In the genomic region with DNA sequence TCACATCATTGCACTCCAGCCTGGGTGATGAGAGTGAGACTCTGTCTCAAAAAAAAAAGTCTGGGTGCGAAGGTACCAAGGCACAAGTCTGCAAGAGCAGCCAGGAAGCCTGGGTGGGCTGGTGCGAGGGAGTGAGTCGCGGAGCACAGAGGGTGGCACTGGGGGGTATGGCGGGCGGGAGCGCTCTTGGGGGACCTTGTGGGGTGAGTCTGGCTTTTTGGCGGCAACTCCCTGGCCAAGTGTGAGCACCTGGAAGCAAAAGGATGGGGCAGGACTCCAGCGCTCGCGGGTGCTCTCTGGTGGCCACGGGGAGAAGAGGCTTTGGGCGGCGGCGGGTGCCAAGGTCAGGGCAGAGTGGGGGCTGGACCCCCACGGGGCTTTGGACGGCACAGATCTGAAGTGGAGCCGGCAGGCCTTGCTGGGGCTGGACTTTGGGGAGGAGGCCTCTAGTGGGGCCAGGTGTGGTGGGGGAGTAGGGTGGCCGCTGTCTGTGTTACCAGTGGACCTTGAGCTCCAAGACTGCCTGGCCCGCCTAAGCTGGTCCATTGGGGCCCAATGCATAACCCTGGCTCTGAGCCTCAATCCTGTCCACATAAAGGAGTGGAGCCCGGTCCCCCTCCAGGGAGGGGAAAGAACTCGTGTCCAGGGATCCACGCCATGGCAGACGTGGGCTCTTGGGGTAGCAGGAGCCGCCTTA, we compare ENCODE assay signal across 8 cellular contexts. TPM values are rescaled to one million over a fixed set of nuclear protein-coding genes. Genes with fewer than 3 reads are reported as not detected.
DNase-seq lines count a peak whose midpoint lies in the region; ATAC-seq and TF ChIP-seq lines count a peak whose summit lies in the region.

No MANE protein-coding gene starts in this region.

- WGBS in mesendoderm (ENCODE audit: extremely low coverage, insufficient coverage, low lambda C conversion rate), result no CpG with 5 or more reads among the region's 25 CpGs

- H3K27ac Mint-ChIP-seq in activated B cell treated with CpG ODN at 0.5 μM for 24 hours (peak overlapping the region; percentile 82), type B pancreatic cell (peak overlapping the region; percentile 36)
- H3K27ac Mint-ChIP-seq in central memory CD8-positive, alpha-beta T cell (ENCODE audit: low read depth), result peak overlapping the region; percentile 99

- H3K79me1 ChIP-seq in mesendoderm (ENCODE audit: low read length), result peaks cover 5% of the 10 kb centered on the region

- no peak overlapping the region for H3K4me3 ChIP-seq in mesendoderm (ENCODE audit: low read length)

- no peak overlapping the region for H2AK5ac ChIP-seq in mesendoderm (ENCODE audit: low read length)

- H3K36me3 Mint-ChIP-seq in activated B cell treated with CpG ODN at 0.5 μM for 24 hours (ENCODE audit: low read depth) (peaks cover 67% of the 10 kb centered on the region), type B pancreatic cell (no peaks in the 10 kb centered on the region)
- peaks cover 79% of the 10 kb centered on the region for H3K36me3 Mint-ChIP-seq in central memory CD8-positive, alpha-beta T cell (ENCODE audit: insufficient read depth)

- no peak overlapping the region for H4K5ac ChIP-seq in mesendoderm (ENCODE audit: low read length)

- H3K4me2 ChIP-seq in mesendoderm (ENCODE audit: low read length), result no peak overlapping the region

- DNase-seq in Daoy (ENCODE audit: low read depth) (peak; percentile 82), activated B cell treated with CpG ODN at 0.5 μM for 24 hours (peak; percentile 66), mesendoderm (peak; percentile 78), type B pancreatic cell (ENCODE audit: extremely low spot score, unreplicated experiment) (no peak)
- DNase-seq in central memory CD8-positive, alpha-beta T cell (ENCODE audit: low spot score in 2 of 2), result peak; percentile 62 to 70

- no peak for TF ChIP-seq CTCF in activated B cell treated with CpG ODN at 0.5 μM for 24 hours (IDR thresholded peaks at IDR 0.05)
- TF ChIP-seq CTCF in type B pancreatic cell (conservative IDR thresholded peaks at IDR 0.05), result peak; percentile 73

- H4K8ac ChIP-seq in mesendoderm (ENCODE audit: low read depth, low read length), result no peak overlapping the region

- H3K23ac ChIP-seq in mesendoderm (ENCODE audit: low read length), result no peak overlapping the region

- intact Hi-C loops in activated B cell treated with CpG ODN at 0.5 μM for 24 hours (cut with micrococcal nuclease), result loop anchor here (1.0 to 5.0 kb wide), 5 partner anchors 14 to 179 kb away; no protein-coding TSS in a partner anchor

- H3K9me3 ChIP-seq in KOPT-K1 (ENCODE audit: insufficient read depth, low read length, poor library complexity, severe bottlenecking), result no peaks in the 10 kb centered on the region

- H3K27me3 Mint-ChIP-seq in activated B cell treated with CpG ODN at 0.5 μM for 24 hours (no peaks in the 10 kb centered on the region), type B pancreatic cell (no peaks in the 10 kb centered on the region)
- H3K27me3 Mint-ChIP-seq in central memory CD8-positive, alpha-beta T cell, result no peaks in the 10 kb centered on the region

- H3K4me3 Mint-ChIP-seq in activated B cell treated with CpG ODN at 0.5 μM for 24 hours, result peak overlapping the region; percentile 76
- peak overlapping the region; percentile 85 for H3K4me3 Mint-ChIP-seq in central memory CD8-positive, alpha-beta T cell
- peak overlapping the region; percentile 7 for H3K4me3 Mint-ChIP-seq in type B pancreatic cell

- H3K4ac ChIP-seq in mesendoderm (ENCODE audit: low read depth, low read length), result no peak overlapping the region

- CTCF ChIA-PET in activated B cell treated with CpG ODN at 0.5 μM for 24 hours (lab: Charles Lee), result interaction anchor here (0.6 to 2.9 kb wide), 5 partner anchors 9 to 86 kb away, joined by 4 to 41 read pairs (median 4); partner anchors contain the start of gene ANGPTL6

- ATAC-seq in activated B cell treated with CpG ODN at 0.5 μM for 24 hours (ENCODE audit: low read depth) (peak; percentile 49), GM21423 (IDR thresholded peaks at IDR 0.05; ENCODE audit: unreplicated experiment) (no peak), HG03439 (IDR thresholded peaks at IDR 0.05; ENCODE audit: unreplicated experiment) (no peak)
- peak; percentile 73 for ATAC-seq in central memory CD8-positive, alpha-beta T cell (replicated peaks; ENCODE audit: extremely low read depth, poor library complexity, severe bottlenecking)

- H3K56ac ChIP-seq in mesendoderm (ENCODE audit: low read length), result no peak overlapping the region

- no peak overlapping the region for H2BK15ac ChIP-seq in mesendoderm (replicated peaks; ENCODE audit: low read depth)

- H3K27me3 ChIP-seq in mesendoderm (ENCODE audit: insufficient read depth, low read length, poor library complexity), result no peaks in the 10 kb centered on the region

- POLR2A ChIA-PET in activated B cell treated with CpG ODN at 0.5 μM for 24 hours (lab: Charles Lee), result interaction anchor here (1.0 to 10.3 kb wide), 7 partner anchors 9 to 221 kb away, joined by 3 to 297 read pairs (median 4); partner anchors contain the start of genes ANGPTL6 and DNMT1

- H3K27ac ChIP-seq in KOPT-K1 (ENCODE audit: low read depth, low read length, poor library complexity, severe bottlenecking) (peak overlapping the region; percentile 44), mesendoderm (ENCODE audit: low read depth, low read length) (no peak overlapping the region)

- no peak overlapping the region for H2BK5ac ChIP-seq in mesendoderm (ENCODE audit: low read length)

- H3K36me3 ChIP-seq in KOPT-K1 (ENCODE audit: insufficient read depth, low read length), result peaks cover 92% of the 10 kb centered on the region
- H3K36me3 ChIP-seq in mesendoderm (ENCODE audit: control insufficient read depth, insufficient read depth, low read length), result peaks cover 24% of the 10 kb centered on the region

- H3K9me3 Mint-ChIP-seq in activated B cell treated with CpG ODN at 0.5 μM for 24 hours, result no peaks in the 10 kb centered on the region
- H3K9me3 Mint-ChIP-seq in central memory CD8-positive, alpha-beta T cell, result no peaks in the 10 kb centered on the region
- no peaks in the 10 kb centered on the region for H3K9me3 Mint-ChIP-seq in type B pancreatic cell

- no peaks in the 10 kb centered on the region for H3K4me1 ChIP-seq in mesendoderm (ENCODE audit: control insufficient read depth, low read depth, low read length)

- H3K9ac ChIP-seq in mesendoderm (ENCODE audit: low read length), result no peak overlapping the region

- peaks cover 3% of the 10 kb centered on the region for H3K79me2 ChIP-seq in mesendoderm (ENCODE audit: control insufficient read depth, insufficient read depth, low read length)

- peaks cover 40% of the 10 kb centered on the region for H3K4me1 Mint-ChIP-seq in activated B cell treated with CpG ODN at 0.5 μM for 24 hours
- peaks cover 51% of the 10 kb centered on the region for H3K4me1 Mint-ChIP-seq in central memory CD8-positive, alpha-beta T cell
- H3K4me1 Mint-ChIP-seq in type B pancreatic cell (ENCODE audit: unreplicated experiment), result peaks cover 4% of the 10 kb centered on the region

- no peak overlapping the region for H3K18ac ChIP-seq in mesendoderm (ENCODE audit: low read length)

- H2BK120ac ChIP-seq in mesendoderm (ENCODE audit: low read depth, low read length), result no peak overlapping the region

RNA-seq across cellular contexts. Expression of gene P2RY11, which starts 1.6 kb away (rescaled TPM):
- total RNA-seq in Daoy (2014; rRNA removed; shearing (Covaris generic)), result 3.4 and 3.6 TPM in 2 replicates
- total RNA-seq in activated B cell treated with CpG ODN at 0.5 μM for 24 hours, result 33.1 and 42.6 TPM in 2 replicates
- 11.5 TPM for polyA plus RNA-seq in mesendoderm (2013, experiment 1 of 2)
- 11.9 TPM for polyA plus RNA-seq in mesendoderm (2013, experiment 2 of 2)
- 22.7 and 26.0 TPM in 2 replicates for total RNA-seq in type B pancreatic cell (ENCODE audit: low replicate concordance)

RNA-seq across cellular contexts. Expression of gene EIF3G, which starts 6.7 kb away (rescaled TPM):
- 376 and 400 TPM in 2 replicates for total RNA-seq in Daoy (2014; rRNA removed; shearing (Covaris generic))
- total RNA-seq in activated B cell treated with CpG ODN at 0.5 μM for 24 hours (332 and 371 TPM in 2 replicates), type B pancreatic cell (ENCODE audit: low replicate concordance) (179 and 215 TPM in 2 replicates)
- 193 TPM for polyA plus RNA-seq in mesendoderm (2013, experiment 1 of 2)
- polyA plus RNA-seq in mesendoderm (2013, experiment 2 of 2), result 197 TPM

RNA-seq across cellular contexts. Expression of gene PPAN, which starts 6.9 kb away (rescaled TPM):
- total RNA-seq in Daoy (2014; rRNA removed; shearing (Covaris generic)), result 55.3 and 68.6 TPM in 2 replicates
- total RNA-seq in activated B cell treated with CpG ODN at 0.5 μM for 24 hours, result 107 and 119 TPM in 2 replicates
- 59.7 TPM for polyA plus RNA-seq in mesendoderm (2013, experiment 1 of 2)
- 60.8 TPM for polyA plus RNA-seq in mesendoderm (2013, experiment 2 of 2)
- 59.2 and 62.4 TPM in 2 replicates for total RNA-seq in type B pancreatic cell (ENCODE audit: low replicate concordance)

RNA-seq across cellular contexts. Expression of gene ANGPTL6, which starts 10.6 kb away (rescaled TPM):
- total RNA-seq in Daoy (2014; rRNA removed; shearing (Covaris generic)), result 0.69 TPM in 1 of 2 replicates, not detected in the other
- total RNA-seq in activated B cell treated with CpG ODN at 0.5 μM for 24 hours (16.4 and 18.4 TPM in 2 replicates), type B pancreatic cell (ENCODE audit: low replicate concordance) (0.27 TPM in 1 of 2 replicates, not detected in the other)
- 0.03 TPM for polyA plus RNA-seq in mesendoderm (2013, experiment 1 of 2)
- polyA plus RNA-seq in mesendoderm (2013, experiment 2 of 2), result 0.07 TPM

RNA-seq across cellular contexts. Expression of gene SHFL, which starts 26.9 kb away (rescaled TPM):
- total RNA-seq in Daoy (2014; rRNA removed; shearing (Covaris generic)), result 11.1 and 11.4 TPM in 2 replicates
- total RNA-seq in activated B cell treated with CpG ODN at 0.5 μM for 24 hours (61.3 and 61.4 TPM in 2 replicates), type B pancreatic cell (ENCODE audit: low replicate concordance) (16.8 and 18.9 TPM in 2 replicates)
- 4.3 TPM for polyA plus RNA-seq in mesendoderm (2013, experiment 1 of 2)
- 4.2 TPM for polyA plus RNA-seq in mesendoderm (2013, experiment 2 of 2)

Comparison
In these comparisons a context has a peak if more than half of its experiments do, and no peak if none do; other contexts are left out.
1. ATAC-seq: peak in activated B cell treated with CpG ODN at 0.5 μM for 24 hours (single experiment) and central memory CD8-positive, alpha-beta T cell (single experiment); none in GM21423 (single experiment) and HG03439 (single experiment).
2. H3K27ac Mint-ChIP-seq: peak in every context shown above with its lines; median percentile 99 in central memory CD8-positive, alpha-beta T cell; 82 in activated B cell treated with CpG ODN at 0.5 μM for 24 hours; 36 in type B pancreatic cell.
3. H3K4me3 Mint-ChIP-seq: peak in every context shown above with its lines; median percentile 85 in central memory CD8-positive, alpha-beta T cell; 76 in activated B cell treated with CpG ODN at 0.5 μM for 24 hours; 7 in type B pancreatic cell.